Comparison of ENCODE assay signal across 21 cellular contexts in genomic region chr20:60658661-60659060, GRCh38.
DNase-seq lines count a peak whose midpoint lies in the region; ATAC-seq and TF ChIP-seq lines count a peak whose summit lies in the region.
"Had no signal": no experiment of that assay in that cellular context is flagged by ENCODE, and none has a peak within 500 bp of the region (broad histone marks: within the 10 kb centered on the region; RNA-seq: fewer than 3 reads in every experiment).

No MANE protein-coding gene starts in this region.

- H3K4ac ChIP-seq in neuronal stem cell (ENCODE audit: low read length): no peak overlapping the region

- no peak overlapping the region for H2BK5ac ChIP-seq in neuronal stem cell (ENCODE audit: low read length)

- TF ChIP-seq CTCF in SK-N-SH (IDR thresholded peaks at IDR 0.05): no peak

- peaks cover 0 to 3% of the 10 kb centered on the region in 2 donors for H3K9me3 ChIP-seq in neuronal stem cell (replicated peaks in 1 of 2; ENCODE audit: control insufficient read depth in 2 of 2, insufficient read depth in 1 of 2, low read depth in 1 of 2, low read length in 2 of 2)
- H3K9me3 ChIP-seq in SK-N-SH: no peaks in the 10 kb centered on the region; the same call in 1 of the 2 replicates
- H3K9me3 ChIP-seq: BE2C had no signal

- ATAC-seq in central memory CD8-positive, alpha-beta T cell (replicated peaks; ENCODE audit: extremely low read depth, poor library complexity, severe bottlenecking): peak; percentile 14

- no peak for TF ChIP-seq EP300 in SK-N-SH (IDR thresholded peaks at IDR 0.05; ENCODE audit: borderline replicate concordance in 1 of 2, low read depth in 1 of 2, low read length in 1 of 2)

- CTCF ChIA-PET in SK-N-SH (lab: Yijun Ruan, JAX): no interaction called here

- H3K9me2 ChIP-seq in SK-N-SH: no peaks in the 10 kb centered on the region

- no peak overlapping the region for H3K9ac ChIP-seq in neuronal stem cell (ENCODE audit: low read depth, low read length, poor library complexity)
- no peak overlapping the region for H3K9ac ChIP-seq in SK-N-SH
- H3K9ac ChIP-seq: GM23248 had no signal

- H3F3A ChIP-seq in SK-N-SH (replicated peaks; ENCODE audit: insufficient read depth): no peaks in the 10 kb centered on the region

- no peak overlapping the region for H2BK120ac ChIP-seq in neuronal stem cell (ENCODE audit: low read depth, low read length)

- H3K27me3 Mint-ChIP-seq in central memory CD8-positive, alpha-beta T cell: peaks cover 21% of the 10 kb centered on the region
- H3K27me3 Mint-ChIP-seq: CD4-positive, CD25-positive, alpha-beta regulatory T cell had no signal

- POLR2A ChIA-PET in SK-N-SH (lab: Yijun Ruan, JAX): no interaction called here

- no peak for TF ChIP-seq RAD21 in SK-N-SH (IDR thresholded peaks at IDR 0.05; ENCODE audit: low read length)

- DNase-seq in H7 (peak; percentile 41), left kidney (ENCODE audit: low read depth, low spot score) (peak; percentile 29), neuronal stem cell (ENCODE audit: low spot score) (no peak), NCI-H1092 treated with DMSO at 0.1 percent for 48 hours (lab: John Stamatoyannopoulos, UW) (no peak), HCEC 1CT (no peak), SK-N-SH (no peak)
- DNase-seq in central memory CD8-positive, alpha-beta T cell (ENCODE audit: low spot score in 2 of 2): no peak
- DNase-seq in effector CD4-positive, alpha-beta T cell: no peak
- DNase-seq: ACHN; BE2C; C1 segment of cervical spinal cord; CD4-positive, CD25-positive, alpha-beta regulatory T cell; CD8-positive, alpha-beta memory T cell; COR-L47; DMS 273 treated with DMSO at 0.1 percent for 48 hours; DMS53; DND-41; EL; GM23248; H9; KG1 had no signal

- H3K4me1 ChIP-seq in neuronal stem cell (ENCODE audit: control insufficient read depth in 2 of 2, insufficient read depth in 1 of 2, low read depth in 1 of 2, low read length in 2 of 2): peaks cover 0 to 13% of the 10 kb centered on the region in 2 donors
- H3K4me1 ChIP-seq in SK-N-SH (ENCODE audit: control insufficient read depth in 1 of 2, insufficient read depth in 2 of 2, low read depth in 1 of 2, low read length in 1 of 2): no peaks in the 10 kb centered on the region
- H3K4me1 ChIP-seq: BE2C had no signal

- no CpG with 5 or more reads among the region's 12 CpGs for WGBS in neuronal stem cell (ENCODE audit: extremely low coverage in 2 of 2, insufficient read length in 2 of 2, insufficient replicate concordance in 1 of 2), 2 donors
- 44% methylated on average over 8 of the region's 12 CpGs for WGBS in SK-N-SH (ENCODE audit: low lambda C conversion rate)

- H3K36me3 ChIP-seq in H7 (replicated peaks; ENCODE audit: control insufficient read depth, insufficient read depth, low read length) (no peaks in the 10 kb centered on the region), neuronal stem cell (replicated peaks in 1 of 2; ENCODE audit: control insufficient read depth in 2 of 2, insufficient read depth in 2 of 2, low read length in 2 of 2) (no peaks in the 10 kb centered on the region), SK-N-SH (replicated peaks in 1 of 2; ENCODE audit: control insufficient read depth in 1 of 2, insufficient read depth in 2 of 2, low read length in 1 of 2) (no peaks in the 10 kb centered on the region)
- H3K36me3 ChIP-seq: BE2C had no signal

- H3K4me2 ChIP-seq in neuronal stem cell (ENCODE audit: insufficient read depth, low read length, poor library complexity, severe bottlenecking) (no peak overlapping the region), SK-N-SH (no peak overlapping the region)

- H3K27me3 ChIP-seq in H7 (ENCODE audit: control insufficient read depth, insufficient read depth, low read length): no peaks in the 10 kb centered on the region
- H3K27me3 ChIP-seq in neuronal stem cell (ENCODE audit: control insufficient read depth in 3 of 3, insufficient read depth in 3 of 3, low read depth in 1 of 3, low read length in 3 of 3): no peaks in the 10 kb centered on the region
- no peaks in the 10 kb centered on the region for H3K27me3 ChIP-seq in SK-N-SH (ENCODE audit: insufficient read depth)
- H3K27me3 ChIP-seq: BE2C had no signal

- no peaks in the 10 kb centered on the region for H3K9me3 Mint-ChIP-seq in central memory CD8-positive, alpha-beta T cell

- H2BK15ac ChIP-seq in neuronal stem cell (ENCODE audit: low read length): no peak overlapping the region

- H3K36me3 Mint-ChIP-seq in central memory CD8-positive, alpha-beta T cell (ENCODE audit: insufficient read depth): no peaks in the 10 kb centered on the region
- H3K36me3 Mint-ChIP-seq: CD4-positive, CD25-positive, alpha-beta regulatory T cell; CD8-positive, alpha-beta memory T cell had no signal

- no peak overlapping the region for H4K8ac ChIP-seq in neuronal stem cell (ENCODE audit: low read depth, low read length)

- H2AFZ ChIP-seq in neuronal stem cell (ENCODE audit: low read length) (no peak overlapping the region), SK-N-SH (ENCODE audit: low read depth) (no peak overlapping the region)
- H2AFZ ChIP-seq: GM23248 had no signal

- H3K79me2 ChIP-seq in SK-N-SH (ENCODE audit: insufficient read depth): no peaks in the 10 kb centered on the region

- no peaks in the 10 kb centered on the region for H4K20me1 ChIP-seq in SK-N-SH (ENCODE audit: insufficient read depth)

- H3K79me1 ChIP-seq in neuronal stem cell (ENCODE audit: low read depth, low read length): no peaks in the 10 kb centered on the region

- no peak overlapping the region for H4K91ac ChIP-seq in neuronal stem cell (ENCODE audit: low read depth, low read length, poor library complexity)

- no peak overlapping the region for H3K23ac ChIP-seq in neuronal stem cell (ENCODE audit: low read depth, low read length, poor library complexity)

- no peak overlapping the region for H3K4me3 ChIP-seq in H7 (ENCODE audit: insufficient read depth, low read depth, low read length)
- no peak overlapping the region for H3K4me3 ChIP-seq in neuronal stem cell (ENCODE audit: low read length in 2 of 2)
- H3K4me3 ChIP-seq in SK-N-SH (ENCODE audit: low read depth in 2 of 2, low read length in 1 of 2): no peak overlapping the region
- H3K4me3 ChIP-seq: GM23248 had no signal

- no peak overlapping the region for H2BK12ac ChIP-seq in neuronal stem cell (ENCODE audit: low read length)

- no peak overlapping the region for H3K14ac ChIP-seq in neuronal stem cell (ENCODE audit: low read length)

- H3K18ac ChIP-seq in neuronal stem cell (ENCODE audit: low read length): peak overlapping the region; percentile 64

- no peak overlapping the region for H3K27ac Mint-ChIP-seq in central memory CD8-positive, alpha-beta T cell (ENCODE audit: low read depth)
- H3K27ac Mint-ChIP-seq: CD4-positive, CD25-positive, alpha-beta regulatory T cell; CD8-positive, alpha-beta memory T cell; H9 had no signal

- H3K4me3 Mint-ChIP-seq in central memory CD8-positive, alpha-beta T cell: no peak overlapping the region
- H3K4me3 Mint-ChIP-seq: CD4-positive, CD25-positive, alpha-beta regulatory T cell; CD8-positive, alpha-beta memory T cell; H9 had no signal

- H3K4me1 Mint-ChIP-seq in central memory CD8-positive, alpha-beta T cell: no peaks in the 10 kb centered on the region
- H3K4me1 Mint-ChIP-seq: CD4-positive, CD25-positive, alpha-beta regulatory T cell; CD8-positive, alpha-beta memory T cell had no signal

- H2AK5ac ChIP-seq in neuronal stem cell (ENCODE audit: low read depth, low read length): no peak overlapping the region

- H3K27ac ChIP-seq in neuronal stem cell (replicated peaks; ENCODE audit: low read length) (no peak overlapping the region), SK-N-SH (ENCODE audit: low read depth in 2 of 2, low read length in 1 of 2) (no peak overlapping the region)
- H3K27ac ChIP-seq: GM23248 had no signal

TF ChIP-seq in SK-N-SH, 30 proteins besides CTCF, POLR2A, EP300 and RAD21 (continues in another document):
- TF ChIP-seq USF1 (IDR thresholded peaks at IDR 0.05; ENCODE audit: borderline replicate concordance, low read depth): no peak
- no peak for TF ChIP-seq TCF12 (IDR thresholded peaks at IDR 0.05)
- TF ChIP-seq RCOR1 (IDR thresholded peaks at IDR 0.05; ENCODE audit: low read length): no peak
- TF ChIP-seq MXI1 (IDR thresholded peaks at IDR 0.05; ENCODE audit: low read depth, low read length): no peak
- no peak for TF ChIP-seq RXRA (IDR thresholded peaks at IDR 0.05; ENCODE audit: borderline replicate concordance, low read depth)
- no peak for TF ChIP-seq SIN3A (IDR thresholded peaks at IDR 0.05; ENCODE audit: borderline replicate concordance, low read depth, low read length)
- TF ChIP-seq, protein P1, sequence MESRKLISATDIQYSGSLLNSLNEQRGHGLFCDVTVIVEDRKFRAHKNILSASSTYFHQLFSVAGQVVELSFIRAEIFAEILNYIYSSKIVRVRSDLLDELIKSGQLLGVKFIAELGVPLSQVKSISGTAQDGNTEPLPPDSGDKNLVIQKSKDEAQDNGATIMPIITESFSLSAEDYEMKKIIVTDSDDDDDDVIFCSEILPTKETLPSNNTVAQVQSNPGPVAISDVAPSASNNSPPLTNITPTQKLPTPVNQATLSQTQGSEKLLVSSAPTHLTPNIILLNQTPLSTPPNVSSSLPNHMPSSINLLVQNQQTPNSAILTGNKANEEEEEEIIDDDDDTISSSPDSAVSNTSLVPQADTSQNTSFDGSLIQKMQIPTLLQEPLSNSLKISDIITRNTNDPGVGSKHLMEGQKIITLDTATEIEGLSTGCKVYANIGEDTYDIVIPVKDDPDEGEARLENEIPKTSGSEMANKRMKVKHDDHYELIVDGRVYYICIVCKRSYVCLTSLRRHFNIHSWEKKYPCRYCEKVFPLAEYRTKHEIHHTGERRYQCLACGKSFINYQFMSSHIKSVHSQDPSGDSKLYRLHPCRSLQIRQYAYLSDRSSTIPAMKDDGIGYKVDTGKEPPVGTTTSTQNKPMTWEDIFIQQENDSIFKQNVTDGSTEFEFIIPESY (IDR thresholded peaks at IDR 0.05; ENCODE audit: borderline replicate concordance, low read depth): no peak
- TF ChIP-seq ELF1 (IDR thresholded peaks at IDR 0.05): no peak
- no peak for TF ChIP-seq POLR2AphosphoS5 (IDR thresholded peaks at IDR 0.05; ENCODE audit: low read depth, low read length)
- no peak for TF ChIP-seq NRF1 (IDR thresholded peaks at IDR 0.05; ENCODE audit: low read depth, low read length)
- TF ChIP-seq EZH2phosphoT487 (IDR thresholded peaks at IDR 0.05; ENCODE audit: borderline replicate concordance, low read depth): no peak

Comparison
In these comparisons a context has a peak if more than half of its experiments do, and no peak if none do; other contexts are left out.
1. DNase-seq: peak in H7 (single experiment) and left kidney (single experiment); none in central memory CD8-positive, alpha-beta T cell (0 of 2), neuronal stem cell (single experiment), NCI-H1092 treated with DMSO at 0.1 percent for 48 hours (single experiment), effector CD4-positive, alpha-beta T cell (single experiment), HCEC 1CT (single experiment) and SK-N-SH (single experiment).